Comparison of ENCODE assay signal across 7 cellular contexts in genomic region chr2:53823639-53824038, GRCh38. TPM values are rescaled to one million over a fixed set of nuclear protein-coding genes. Genes with fewer than 3 reads are reported as not detected.
A peak's percentile ranks its signal among the peaks of the same experiment; 100 is the strongest.
DNase-seq lines count a peak whose midpoint lies in the region; ATAC-seq and TF ChIP-seq lines count a peak whose summit lies in the region.
"Not testable (repeated sequence)": the region's sequence is repeated elsewhere in the genome, so short reads cannot be mapped to it uniquely, and the experiment has no call there.
"Had no signal": no experiment of that assay in that cellular context is flagged by ENCODE, and none has a peak within 500 bp of the region (broad histone marks: within the 10 kb centered on the region; RNA-seq: fewer than 3 reads in every experiment).

No MANE protein-coding gene starts in this region.

- TF ChIP-seq CTCF in GM13977 (IDR thresholded peaks at IDR 0.05; ENCODE audit: extremely low read depth, insufficient read depth, missing control alignments) (peak; percentile 44), Panc1 (IDR thresholded peaks at IDR 0.05) (peak; percentile 57), type B pancreatic cell (conservative IDR thresholded peaks at IDR 0.05) (peak; percentile 54)
- TF ChIP-seq CTCF in fibroblast of pulmonary artery (IDR thresholded peaks at IDR 0.05; ENCODE audit: low read length, missing control alignments) = not testable (repeated sequence)

- BruUV-seq in Panc1 (replicated peaks; lab: Mats Ljungman, UMichigan) = not testable (repeated sequence)

- intact Hi-C loops in Panc1 (cut with micrococcal nuclease; ENCODE audit: unreplicated experiment) = not testable (repeated sequence)

- not testable (repeated sequence) for H3K27me3 Mint-ChIP-seq in type B pancreatic cell

- H3K4me1 Mint-ChIP-seq in type B pancreatic cell (ENCODE audit: unreplicated experiment) = not testable (repeated sequence)

- H3K36me3 Mint-ChIP-seq in type B pancreatic cell = not testable (repeated sequence)

- in situ Hi-C loops in GM13977 (cut with MboI; ENCODE audit: low pct_unique_long_range_greater_than_20kb, low sequenced_read_pairs, unreplicated experiment); Panc1 (cut with HindIII; ENCODE audit: low pct_unique_long_range_greater_than_20kb, low sequenced_read_pairs): not testable (repeated sequence)

- CTCF ChIA-PET in Panc1 (lab: Charles Lee) = not testable (repeated sequence)

- not testable (repeated sequence) for H3K27ac ChIP-seq in Panc1 (ENCODE audit: low read length)

- H3K4me3 Mint-ChIP-seq in type B pancreatic cell = not testable (repeated sequence)

- ATAC-seq in Panc1 = peak; percentile 50; the same call in 1 of the 2 replicates

- not testable (repeated sequence) for H3K4me1 ChIP-seq in Panc1 (ENCODE audit: control insufficient read depth, insufficient read depth, low read length)

- H3K27me3 ChIP-seq in Panc1 (ENCODE audit: control insufficient read depth, insufficient read depth, low read length) = not testable (repeated sequence)

- DNase-seq in GM13977 (ENCODE audit: low spot score); Panc1 (ENCODE audit: low read depth, low spot score); type B pancreatic cell (ENCODE audit: extremely low spot score, unreplicated experiment): not testable (repeated sequence)
- DNase-seq in Kasumi-1 (lab: John Stamatoyannopoulos, UW) = peak; percentile 32 to 36
- DNase-seq in activated T-cell treated with anti-CD3 and anti-CD28 coated beads for 24 hours (ENCODE audit: low read depth) = peak; percentile 3
- DNase-seq in fibroblast of pulmonary artery (ENCODE audit: low read depth) = peak; percentile 10

- not testable (repeated sequence) for H3K9me3 ChIP-seq in Panc1 (ENCODE audit: control insufficient read depth, insufficient read depth, low read depth, low read length)

- H3K4me3 ChIP-seq in Panc1 (ENCODE audit: low read depth in 2 of 2, low read length in 2 of 2); fibroblast of pulmonary artery (replicated peaks; ENCODE audit: low read depth, low read length): not testable (repeated sequence)

- not testable (repeated sequence) for H3K27ac Mint-ChIP-seq in type B pancreatic cell

- POLR2A ChIA-PET in Panc1 (lab: Charles Lee) = not testable (repeated sequence)

- not testable (repeated sequence) for H3K36me3 ChIP-seq in Panc1 (ENCODE audit: control insufficient read depth, insufficient read depth, low read length)

- not testable (repeated sequence) for H3K9me3 Mint-ChIP-seq in type B pancreatic cell

RNA-seq across cellular contexts. Expression of gene GPR75, which starts 36.1 kb away (rescaled TPM):
- 2.5 TPM for total RNA-seq in Panc1 (2021; ENCODE audit: unreplicated experiment)
- 0.85 TPM for polyA plus RNA-seq in Panc1 (2012; ENCODE audit: insufficient read length)
- total RNA-seq in type B pancreatic cell (ENCODE audit: low replicate concordance) = 2.3 and 4.1 TPM in 2 replicates
- polyA plus RNA-seq: CD4-positive, alpha-beta memory T cell had no signal

RNA-seq across cellular contexts. Expression of gene ERLEC1, which starts 36.8 kb away (rescaled TPM):
- total RNA-seq in Panc1 (2021; ENCODE audit: unreplicated experiment) (43.9 TPM), type B pancreatic cell (ENCODE audit: low replicate concordance) (41.7 and 43.8 TPM in 2 replicates)
- polyA plus RNA-seq in Panc1 (2012; ENCODE audit: insufficient read length) = 27.7 TPM

RNA-seq across cellular contexts. Expression of gene ASB3, which starts 36.9 kb away (rescaled TPM):
- total RNA-seq in Panc1 (2021; ENCODE audit: unreplicated experiment) (12.9 TPM), type B pancreatic cell (ENCODE audit: low replicate concordance) (16.8 and 47.7 TPM in 2 replicates)
- polyA plus RNA-seq in Panc1 (2012; ENCODE audit: insufficient read length) = 8.2 TPM

RNA-seq across cellular contexts. Expression of gene CHAC2, which starts 56.0 kb away (rescaled TPM):
- total RNA-seq in Panc1 (2021; ENCODE audit: unreplicated experiment) = 7.6 TPM
- 2.6 TPM for polyA plus RNA-seq in Panc1 (2012; ENCODE audit: insufficient read length)
- 2.0 and 4.7 TPM in 2 replicates for total RNA-seq in type B pancreatic cell (ENCODE audit: low replicate concordance)
